ENCODE assay signal across 23 cellular contexts in the genomic region with DNA sequence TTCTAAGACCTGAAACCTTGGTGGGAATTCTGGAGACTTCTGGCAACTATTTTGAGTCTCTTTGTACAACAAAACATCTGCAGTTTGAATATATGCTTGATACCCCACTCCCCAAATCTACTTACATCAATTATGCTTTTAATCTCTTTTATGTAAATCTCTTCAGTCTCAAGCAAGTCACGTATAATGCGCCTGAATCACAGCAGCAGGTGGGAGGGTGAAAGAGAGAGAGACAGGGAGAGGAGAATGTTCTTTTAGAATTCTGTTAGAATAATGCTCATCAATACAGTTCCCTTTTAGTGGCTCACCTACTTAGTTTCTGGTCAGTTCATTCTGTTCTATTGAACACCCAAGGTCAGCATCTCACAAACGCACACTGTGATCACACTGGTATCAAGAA.
"Had no signal": no experiment of that assay in that cellular context is flagged by ENCODE, and none has a peak within 500 bp of the region (broad histone marks: within the 10 kb centered on the region; RNA-seq: fewer than 3 reads in every experiment).

No MANE protein-coding gene starts in this region.

- H3K36me3 ChIP-seq: colonic mucosa, esophagus muscularis mucosa, esophagus squamous epithelium, gastrocnemius medialis, gastroesophageal sphincter, heart left ventricle, heart right ventricle had no signal

- ATAC-seq: effector memory CD8-positive, alpha-beta T cell; esophagus mucosa; foreskin keratinocyte; gastrocnemius medialis; gastroesophageal sphincter; heart left ventricle; heart right ventricle had no signal

- H3K27me3 ChIP-seq: colonic mucosa, dorsolateral prefrontal cortex, esophagus muscularis mucosa, esophagus squamous epithelium, foreskin keratinocyte, gastrocnemius medialis, heart left ventricle, heart right ventricle had no signal

- DNase-seq: colonic mucosa; cortex of kidney; dermis blood vessel endothelial cell; dorsolateral prefrontal cortex; effector CD4-positive, alpha-beta T cell; effector CD8-positive, alpha-beta T cell; effector memory CD4-positive, alpha-beta T cell; effector memory CD8-positive, alpha-beta T cell; endodermal cell; erythroblast; esophagus squamous epithelium; foreskin fibroblast; foreskin keratinocyte; foreskin melanocyte; gastrocnemius medialis; glutamatergic neuron; heart left ventricle; heart right ventricle had no signal

- H3K27ac ChIP-seq: colonic mucosa, coronary artery, dorsolateral prefrontal cortex, epithelial cell of prostate, esophagus muscularis mucosa, esophagus squamous epithelium, foreskin keratinocyte, gastrocnemius medialis, gastroesophageal sphincter, heart left ventricle, heart right ventricle had no signal

- H3K4me3 ChIP-seq: colonic mucosa, coronary artery, dorsolateral prefrontal cortex, esophagus muscularis mucosa, esophagus squamous epithelium, gastrocnemius medialis, gastroesophageal sphincter, heart left ventricle, heart right ventricle had no signal

- H3K4me1 ChIP-seq: colonic mucosa, esophagus muscularis mucosa, esophagus squamous epithelium, foreskin keratinocyte, gastrocnemius medialis, gastroesophageal sphincter had no signal

- H3K9me3 ChIP-seq: colonic mucosa, esophagus muscularis mucosa, esophagus squamous epithelium, gastrocnemius medialis, gastroesophageal sphincter, heart left ventricle, heart right ventricle had no signal
